In the genomic region with DNA sequence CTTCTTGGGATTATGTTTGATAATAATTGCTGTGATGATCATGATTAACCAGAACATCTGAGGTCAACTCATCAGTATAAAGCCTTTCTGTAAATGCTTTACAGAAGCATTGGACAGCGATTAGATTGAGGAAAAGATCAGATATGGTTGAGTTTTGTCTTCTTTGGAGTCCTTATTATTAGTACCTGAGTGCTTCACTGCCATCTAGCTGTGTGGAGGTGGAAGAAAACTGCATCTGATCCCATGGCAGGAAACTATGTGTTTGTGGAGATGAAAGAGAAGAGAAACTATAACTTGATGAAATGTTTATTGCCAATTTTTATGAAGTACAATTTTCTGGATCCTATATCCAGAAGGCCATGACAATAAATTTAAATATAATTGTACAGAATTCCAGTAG, we compare ENCODE assay signal across 15 cellular contexts.
DNase-seq lines count a peak whose midpoint lies in the region; ATAC-seq and TF ChIP-seq lines count a peak whose summit lies in the region.
"Had no signal": no experiment of that assay in that cellular context is flagged by ENCODE, and none has a peak within 500 bp of the region (broad histone marks: within the 10 kb centered on the region; RNA-seq: fewer than 3 reads in every experiment).

No MANE protein-coding gene starts in this region.

- TF ChIP-seq EP300 in Ishikawa (IDR thresholded peaks at IDR 0.05; ENCODE audit: borderline replicate concordance), result no peak

- peak; percentile 25 for TF ChIP-seq RAD21 in Ishikawa (IDR thresholded peaks at IDR 0.05; ENCODE audit: low read depth)

- DNase-seq in DMS 273 (lab: John Stamatoyannopoulos, UW; ENCODE audit: unreplicated experiment) (peak; percentile 15), DMS 273 treated with DMSO at 0.1 percent for 48 hours (lab: John Stamatoyannopoulos, UW) (no peak), RKO (ENCODE audit: low spot score) (peak; percentile 55), fibroblast of pulmonary artery (ENCODE audit: low read depth) (no peak), NCI-H82 treated with DMSO at 0.1 percent for 48 hours (lab: John Stamatoyannopoulos, UW; ENCODE audit: unreplicated experiment) (no peak), NCI-H1417 treated with DMSO at 0.1 percent for 48 hours (lab: John Stamatoyannopoulos, UW) (no peak)
- DNase-seq: 8988T; Calu3; IMR-90; psoas muscle; stimulated activated CD4-positive, alpha-beta T cell treated with anti-CD3 and anti-CD28 coated beads, Interleukin-2, amount 100 ng/mL, for 24 hours; T-helper 9 cell; upper lobe of right lung had no signal

- TF ChIP-seq CTCF in fibroblast of pulmonary artery (IDR thresholded peaks at IDR 0.05; ENCODE audit: low read length, missing control alignments), result peak; percentile 29

- H3K4me3 ChIP-seq in fibroblast of pulmonary artery (replicated peaks; ENCODE audit: low read depth, low read length), result no peak overlapping the region
- H3K4me3 ChIP-seq: psoas muscle, upper lobe of right lung had no signal

- no peak for ATAC-seq in GM19395 (IDR thresholded peaks at IDR 0.05; ENCODE audit: unreplicated experiment)
- ATAC-seq: psoas muscle, upper lobe of right lung had no signal

TF ChIP-seq in Ishikawa, 13 proteins besides CTCF, POLR2A, EP300 and RAD21:
- TF ChIP-seq USF1 (IDR thresholded peaks at IDR 0.05) (no peak), EGR1 (IDR thresholded peaks at IDR 0.05) (no peak), CEBPB (IDR thresholded peaks at IDR 0.05) (no peak), TAF1 (IDR thresholded peaks at IDR 0.05; ENCODE audit: low read depth) (no peak), MAX (IDR thresholded peaks at IDR 0.05) (no peak), FOXM1 (IDR thresholded peaks at IDR 0.05; ENCODE audit: borderline replicate concordance, low read depth) (no peak), NFIC (IDR thresholded peaks at IDR 0.05) (no peak), CREB1 (IDR thresholded peaks at IDR 0.05; ENCODE audit: low read depth) (no peak), ZBTB7A (IDR thresholded peaks at IDR 0.05; ENCODE audit: low read depth) (no peak), TCF12 (IDR thresholded peaks at IDR 0.05; ENCODE audit: low read depth) (no peak), TEAD4 (IDR thresholded peaks at IDR 0.05) (no peak), YY1 (IDR thresholded peaks at IDR 0.05; ENCODE audit: low read depth) (no peak)
- TF ChIP-seq, protein P1, sequence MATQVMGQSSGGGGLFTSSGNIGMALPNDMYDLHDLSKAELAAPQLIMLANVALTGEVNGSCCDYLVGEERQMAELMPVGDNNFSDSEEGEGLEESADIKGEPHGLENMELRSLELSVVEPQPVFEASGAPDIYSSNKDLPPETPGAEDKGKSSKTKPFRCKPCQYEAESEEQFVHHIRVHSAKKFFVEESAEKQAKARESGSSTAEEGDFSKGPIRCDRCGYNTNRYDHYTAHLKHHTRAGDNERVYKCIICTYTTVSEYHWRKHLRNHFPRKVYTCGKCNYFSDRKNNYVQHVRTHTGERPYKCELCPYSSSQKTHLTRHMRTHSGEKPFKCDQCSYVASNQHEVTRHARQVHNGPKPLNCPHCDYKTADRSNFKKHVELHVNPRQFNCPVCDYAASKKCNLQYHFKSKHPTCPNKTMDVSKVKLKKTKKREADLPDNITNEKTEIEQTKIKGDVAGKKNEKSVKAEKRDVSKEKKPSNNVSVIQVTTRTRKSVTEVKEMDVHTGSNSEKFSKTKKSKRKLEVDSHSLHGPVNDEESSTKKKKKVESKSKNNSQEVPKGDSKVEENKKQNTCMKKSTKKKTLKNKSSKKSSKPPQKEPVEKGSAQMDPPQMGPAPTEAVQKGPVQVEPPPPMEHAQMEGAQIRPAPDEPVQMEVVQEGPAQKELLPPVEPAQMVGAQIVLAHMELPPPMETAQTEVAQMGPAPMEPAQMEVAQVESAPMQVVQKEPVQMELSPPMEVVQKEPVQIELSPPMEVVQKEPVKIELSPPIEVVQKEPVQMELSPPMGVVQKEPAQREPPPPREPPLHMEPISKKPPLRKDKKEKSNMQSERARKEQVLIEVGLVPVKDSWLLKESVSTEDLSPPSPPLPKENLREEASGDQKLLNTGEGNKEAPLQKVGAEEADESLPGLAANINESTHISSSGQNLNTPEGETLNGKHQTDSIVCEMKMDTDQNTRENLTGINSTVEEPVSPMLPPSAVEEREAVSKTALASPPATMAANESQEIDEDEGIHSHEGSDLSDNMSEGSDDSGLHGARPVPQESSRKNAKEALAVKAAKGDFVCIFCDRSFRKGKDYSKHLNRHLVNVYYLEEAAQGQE (IDR thresholded peaks at IDR 0.05; ENCODE audit: low read depth), result no peak
TF ChIP-seq in Ishikawa: peak in this region for 0.

Comparison
In these comparisons a context has a peak if more than half of its experiments do, and no peak if none do; other contexts are left out.
1. DNase-seq: peak in DMS 273 (single experiment) and RKO (single experiment); none in DMS 273 treated with DMSO at 0.1 percent for 48 hours (single experiment), fibroblast of pulmonary artery (single experiment), NCI-H82 treated with DMSO at 0.1 percent for 48 hours (single experiment) and NCI-H1417 treated with DMSO at 0.1 percent for 48 hours (single experiment).